ENCODE assay signal across 1 cellular context in the genomic region with DNA sequence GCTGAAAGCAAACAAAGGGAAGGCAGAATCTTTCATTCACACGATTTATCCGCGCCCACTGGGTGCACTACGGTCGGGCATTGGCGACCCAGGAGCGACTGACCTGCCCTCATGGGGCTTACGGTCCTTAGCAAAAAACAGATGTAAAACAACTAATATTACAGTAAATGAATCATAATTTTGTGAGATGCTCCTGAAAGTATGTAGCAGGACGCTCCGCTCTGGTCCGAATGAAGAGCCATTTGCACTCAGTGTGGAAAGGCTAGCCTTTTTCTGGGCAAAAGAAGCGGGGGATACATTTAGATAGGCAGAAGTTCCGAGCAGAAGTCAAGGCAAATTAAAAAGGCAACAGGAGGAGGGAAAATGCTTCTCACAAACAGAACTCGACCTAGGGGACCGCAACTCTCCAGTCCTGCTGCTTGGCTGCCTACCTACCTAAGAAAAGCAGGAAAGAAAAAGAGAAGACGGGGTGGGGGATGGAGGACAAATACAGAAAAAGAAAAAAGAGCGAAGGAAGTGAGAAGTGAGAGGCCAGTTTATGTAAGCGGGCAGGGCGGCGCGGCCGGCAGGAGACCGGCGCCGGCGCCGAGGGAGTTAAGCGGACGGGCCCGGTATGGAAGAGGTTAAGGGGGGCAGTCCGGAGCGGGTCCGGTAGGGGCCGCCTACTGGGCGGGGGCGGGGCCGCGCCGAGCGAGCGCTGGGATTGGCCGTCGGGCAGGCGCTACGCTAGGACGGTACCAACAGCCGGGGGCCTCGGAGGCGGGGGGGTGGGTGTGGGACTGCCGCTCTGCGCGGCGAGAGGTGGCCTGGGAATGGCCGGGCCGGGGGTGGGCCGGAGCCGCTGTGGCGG.
A peak's percentile ranks its signal among the peaks of the same experiment; 100 is the strongest.
TF ChIP-seq lines count a peak whose summit lies in the region.

Gene FAM20B, plus strand, starts transcription at position 770 of the 850 bp plus-strand sequence. CDS start 17,954 bp downstream, outside the sequence.

TF ChIP-seq in HepG2, 621 proteins besides CTCF, POLR2A, EP300 and RAD21 (continues in another document):
- TF ChIP-seq, protein P1, sequence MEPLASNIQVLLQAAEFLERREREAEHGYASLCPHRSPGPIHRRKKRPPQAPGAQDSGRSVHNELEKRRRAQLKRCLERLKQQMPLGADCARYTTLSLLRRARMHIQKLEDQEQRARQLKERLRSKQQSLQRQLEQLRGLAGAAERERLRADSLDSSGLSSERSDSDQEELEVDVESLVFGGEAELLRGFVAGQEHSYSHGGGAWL (CRISPR knock-in tag; IDR thresholded peaks at IDR 0.05), result no peak
- TF ChIP-seq ZNF468 (CRISPR knock-in tag; IDR thresholded peaks at IDR 0.05), result no peak
- no peak for TF ChIP-seq ZNF556 (CRISPR knock-in tag; IDR thresholded peaks at IDR 0.05; ENCODE audit: borderline replicate concordance)
- no peak for TF ChIP-seq ZNF275 (CRISPR knock-in tag; IDR thresholded peaks at IDR 0.05; ENCODE audit: borderline replicate concordance)
- no peak for TF ChIP-seq ZNF124 (CRISPR knock-in tag; IDR thresholded peaks at IDR 0.05)
- no peak for TF ChIP-seq ZNF382 (CRISPR knock-in tag; IDR thresholded peaks at IDR 0.05; ENCODE audit: borderline replicate concordance)
- no peak for TF ChIP-seq HNRNPLL (IDR thresholded peaks at IDR 0.05; ENCODE audit: low read depth, low read length, poor library complexity, severe bottlenecking)
- no peak for TF ChIP-seq BRCA1 (CRISPR knock-in tag; IDR thresholded peaks at IDR 0.05)
- TF ChIP-seq ZBTB38 (CRISPR knock-in tag; IDR thresholded peaks at IDR 0.05), result peak; percentile 70
- TF ChIP-seq EED (CRISPR knock-in tag; IDR thresholded peaks at IDR 0.05), result no peak
- TF ChIP-seq ZNF350 (CRISPR knock-in tag; IDR thresholded peaks at IDR 0.05; ENCODE audit: borderline replicate concordance, low read depth), result 0 out of 2 replicates have a peak, but pooled peaks have one; percentile 44
- no peak for TF ChIP-seq TEAD3 (CRISPR knock-in tag; optimal IDR thresholded peaks at IDR 0.05; ENCODE audit: borderline replicate concordance)
- TF ChIP-seq RFXANK (CRISPR knock-in tag; IDR thresholded peaks at IDR 0.05), result no peak
- no peak for TF ChIP-seq FOXP1 (IDR thresholded peaks at IDR 0.05)
- no peak for TF ChIP-seq FOXP1 (CRISPR knock-in tag; IDR thresholded peaks at IDR 0.05)
- TF ChIP-seq ZNF331 (CRISPR knock-in tag; IDR thresholded peaks at IDR 0.05), result no peak
- TF ChIP-seq ZNF441 (CRISPR knock-in tag; IDR thresholded peaks at IDR 0.05; ENCODE audit: borderline replicate concordance), result 0 out of 2 replicates have a peak, but pooled peaks have one; percentile 9
- no peak for TF ChIP-seq RELA (CRISPR knock-in tag; IDR thresholded peaks at IDR 0.05)
- no peak for TF ChIP-seq U2AF1 (optimal IDR thresholded peaks at IDR 0.05; ENCODE audit: low read depth, low read length)
- TF ChIP-seq ZNF570 (CRISPR knock-in tag; IDR thresholded peaks at IDR 0.05; ENCODE audit: borderline replicate concordance), result no peak
- no peak for TF ChIP-seq PHB2 (IDR thresholded peaks at IDR 0.05; ENCODE audit: partially characterized antibody)
- no peak for TF ChIP-seq MAF1 (CRISPR knock-in tag; IDR thresholded peaks at IDR 0.05; ENCODE audit: borderline replicate concordance)
- TF ChIP-seq ZNF776 (CRISPR knock-in tag; IDR thresholded peaks at IDR 0.05), result no peak
- TF ChIP-seq SP2 (CRISPR knock-in tag; IDR thresholded peaks at IDR 0.05), result peak; percentile 56
- no peak for TF ChIP-seq TP53 (CRISPR knock-in tag; conservative IDR thresholded peaks at IDR 0.05)
- TF ChIP-seq KLF11 (CRISPR knock-in tag; IDR thresholded peaks at IDR 0.05), result no peak
- TF ChIP-seq MIXL1 (CRISPR knock-in tag; IDR thresholded peaks at IDR 0.05), result no peak
- TF ChIP-seq ZNF20 (CRISPR knock-in tag; IDR thresholded peaks at IDR 0.05), result no peak
- no peak for TF ChIP-seq ZSCAN30 (CRISPR knock-in tag; IDR thresholded peaks at IDR 0.05)
- TF ChIP-seq ZNF224 (CRISPR knock-in tag; IDR thresholded peaks at IDR 0.05), result no peak
- TF ChIP-seq SNAI1 (CRISPR knock-in tag; IDR thresholded peaks at IDR 0.05; ENCODE audit: borderline replicate concordance), result no peak
- no peak for TF ChIP-seq ZIK1 (CRISPR knock-in tag; IDR thresholded peaks at IDR 0.05; ENCODE audit: borderline replicate concordance, low read depth)
- no peak for TF ChIP-seq KMT2A (CRISPR knock-in tag; IDR thresholded peaks at IDR 0.05)
- TF ChIP-seq DMTF1 (CRISPR knock-in tag; IDR thresholded peaks at IDR 0.05), result no peak
- no peak for TF ChIP-seq GPN1 (CRISPR knock-in tag; IDR thresholded peaks at IDR 0.05; ENCODE audit: borderline replicate concordance)
- no peak for TF ChIP-seq ZBTB34 (CRISPR knock-in tag; IDR thresholded peaks at IDR 0.05)
- TF ChIP-seq SMYD3 (CRISPR knock-in tag; IDR thresholded peaks at IDR 0.05), result no peak
- no peak for TF ChIP-seq NPAS2 (CRISPR knock-in tag; IDR thresholded peaks at IDR 0.05; ENCODE audit: borderline replicate concordance)
- TF ChIP-seq ZSCAN9 (CRISPR knock-in tag; IDR thresholded peaks at IDR 0.05; ENCODE audit: borderline replicate concordance), result no peak
- peak; percentile 83; the same call in 1 of the 2 replicates for TF ChIP-seq ZBTB33 (CRISPR knock-in tag; IDR thresholded peaks at IDR 0.05)
- TF ChIP-seq ZNF512B (CRISPR knock-in tag; IDR thresholded peaks at IDR 0.05; ENCODE audit: borderline replicate concordance), result no peak
- no peak for TF ChIP-seq KLF9 (CRISPR knock-in tag; IDR thresholded peaks at IDR 0.05; ENCODE audit: low read depth)
- TF ChIP-seq NR1H2 (CRISPR knock-in tag; IDR thresholded peaks at IDR 0.05; ENCODE audit: borderline replicate concordance, low read depth), result no peak
- TF ChIP-seq ZNF431 (CRISPR knock-in tag; IDR thresholded peaks at IDR 0.05; ENCODE audit: borderline replicate concordance, low read depth), result no peak
- TF ChIP-seq POLR2AphosphoS5 (IDR thresholded peaks at IDR 0.05; ENCODE audit: low read depth, low read length), result no peak
- no peak for TF ChIP-seq ZNF572 (CRISPR knock-in tag; IDR thresholded peaks at IDR 0.05)
